23 cellular contexts compared by ENCODE assay signal in the genomic region with DNA sequence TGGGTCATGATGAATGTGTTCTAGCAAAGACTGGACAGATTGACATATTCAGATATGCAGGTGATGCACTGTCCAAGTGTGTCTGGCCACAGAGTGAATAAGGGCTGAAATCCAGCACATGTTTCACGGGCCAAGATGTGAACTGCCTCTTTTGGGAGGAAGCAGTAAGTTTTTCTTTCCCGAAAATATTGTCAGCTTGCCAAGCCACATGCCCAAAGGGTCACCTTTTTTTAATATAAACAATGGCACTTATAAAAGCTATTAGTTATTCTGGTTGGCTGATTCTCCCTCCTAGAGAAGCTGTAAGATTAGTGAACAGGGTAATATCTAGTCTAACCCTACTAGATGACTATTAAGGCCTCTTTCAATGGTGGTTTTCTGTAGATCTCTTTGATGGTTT. TPM values are rescaled to one million over a fixed set of nuclear protein-coding genes. Genes with fewer than 3 reads are reported as not detected.
"Had no signal": no experiment of that assay in that cellular context is flagged by ENCODE, and none has a peak within 500 bp of the region (broad histone marks: within the 10 kb centered on the region; RNA-seq: fewer than 3 reads in every experiment).

No MANE protein-coding gene starts in this region.

- H3K27me3 ChIP-seq: brain microvascular endothelial cell, foreskin keratinocyte, pancreas had no signal

- H3K4me3 ChIP-seq: left lung, mucosa of descending colon, pancreas, sigmoid colon, stomach had no signal

- ATAC-seq: activated CD4-positive, alpha-beta T cell treated with anti-CD3 and anti-CD28 coated beads for 36 hours; activated CD8-positive, alpha-beta memory T cell treated with anti-CD3 and anti-CD28 coated beads, Interleukin-2, amount 10 ng/mL, durations not matched to agents 7 days and 5 days; mucosa of descending colon; naive thymus-derived CD4-positive, alpha-beta T cell; stimulated activated effector memory CD8-positive, alpha-beta T cell treated with anti-CD3 and anti-CD28 coated beads, Interleukin-12 subunit alpha, Interleukin-12 subunit beta, amount 100 ng/mL, for 72 hours; upper lobe of right lung had no signal

- DNase-seq: activated CD4-positive, alpha-beta memory T cell treated with anti-CD3 and anti-CD28 coated beads, Interleukin-2, amount 10 ng/mL, durations not matched to agents 7 days and 5 days; activated CD4-positive, alpha-beta T cell treated with anti-CD3 and anti-CD28 coated beads for 36 hours; activated CD8-positive, alpha-beta memory T cell treated with anti-CD3 and anti-CD28 coated beads, Interleukin-2, amount 10 ng/mL, durations not matched to agents 7 days and 5 days; activated naive CD4-positive, alpha-beta T cell treated with Interleukin-2 at 50 U/mL for 16 hours; activated naive CD8-positive, alpha-beta T cell treated with anti-CD3 and anti-CD28 coated beads, Interleukin-2, amount 10 ng/mL, durations not matched to agents 7 days and 5 days; amygdala; cerebellar nuclear complex; dermis blood vessel endothelial cell; effector memory CD4-positive, alpha-beta T cell; mucosa of descending colon; naive thymus-derived CD4-positive, alpha-beta T cell; sigmoid colon; stimulated activated CD4-positive, alpha-beta T cell treated with anti-CD3 and anti-CD28 coated beads, Interleukin-4, amount 100 ng/mL, for 24 hours; stomach; upper lobe of right lung; WERI-Rb-1 had no signal

- H3K36me3 Mint-ChIP-seq: activated CD8-positive, alpha-beta memory T cell treated with anti-CD3 and anti-CD28 coated beads, Interleukin-2, amount 10 ng/mL, durations not matched to agents 7 days and 5 days; activated naive CD8-positive, alpha-beta T cell treated with anti-CD3 and anti-CD28 coated beads, Interleukin-2, amount 10 ng/mL, durations not matched to agents 7 days and 5 days; stimulated activated effector memory CD8-positive, alpha-beta T cell treated with anti-CD3 and anti-CD28 coated beads, Interleukin-12 subunit alpha, Interleukin-12 subunit beta, amount 100 ng/mL, for 72 hours had no signal

- H3K27ac Mint-ChIP-seq: activated CD4-positive, alpha-beta memory T cell treated with anti-CD3 and anti-CD28 coated beads, Interleukin-2, amount 10 ng/mL, durations not matched to agents 7 days and 5 days; activated CD4-positive, alpha-beta T cell treated with anti-CD3 and anti-CD28 coated beads for 36 hours; activated CD8-positive, alpha-beta memory T cell treated with anti-CD3 and anti-CD28 coated beads, Interleukin-2, amount 10 ng/mL, durations not matched to agents 7 days and 5 days; activated naive CD8-positive, alpha-beta T cell treated with anti-CD3 and anti-CD28 coated beads, Interleukin-2, amount 10 ng/mL, durations not matched to agents 7 days and 5 days; naive thymus-derived CD4-positive, alpha-beta T cell; stimulated activated effector memory CD8-positive, alpha-beta T cell treated with anti-CD3 and anti-CD28 coated beads, Interleukin-12 subunit alpha, Interleukin-12 subunit beta, amount 100 ng/mL, for 72 hours had no signal

- H3K9me3 Mint-ChIP-seq: activated CD4-positive, alpha-beta memory T cell treated with anti-CD3 and anti-CD28 coated beads, Interleukin-2, amount 10 ng/mL, durations not matched to agents 7 days and 5 days; activated naive CD8-positive, alpha-beta T cell treated with anti-CD3 and anti-CD28 coated beads, Interleukin-2, amount 10 ng/mL, durations not matched to agents 7 days and 5 days; stimulated activated effector memory CD8-positive, alpha-beta T cell treated with anti-CD3 and anti-CD28 coated beads, Interleukin-12 subunit alpha, Interleukin-12 subunit beta, amount 100 ng/mL, for 72 hours had no signal

- H3K4me1 ChIP-seq: left lung, pancreas, upper lobe of right lung had no signal

- H3K9me3 ChIP-seq: left lung, mucosa of descending colon, pancreas, sigmoid colon, stomach, upper lobe of right lung had no signal

- H3K4me3 Mint-ChIP-seq: activated CD4-positive, alpha-beta memory T cell treated with anti-CD3 and anti-CD28 coated beads, Interleukin-2, amount 10 ng/mL, durations not matched to agents 7 days and 5 days; activated CD4-positive, alpha-beta T cell treated with anti-CD3 and anti-CD28 coated beads for 36 hours; activated CD8-positive, alpha-beta memory T cell treated with anti-CD3 and anti-CD28 coated beads, Interleukin-2, amount 10 ng/mL, durations not matched to agents 7 days and 5 days; activated naive CD8-positive, alpha-beta T cell treated with anti-CD3 and anti-CD28 coated beads, Interleukin-2, amount 10 ng/mL, durations not matched to agents 7 days and 5 days; naive thymus-derived CD4-positive, alpha-beta T cell; stimulated activated effector memory CD8-positive, alpha-beta T cell treated with anti-CD3 and anti-CD28 coated beads, Interleukin-12 subunit alpha, Interleukin-12 subunit beta, amount 100 ng/mL, for 72 hours had no signal

- H3K36me3 ChIP-seq: left lung, pancreas, sigmoid colon, stomach, upper lobe of right lung, WERI-Rb-1 had no signal

- H3K4me1 Mint-ChIP-seq: activated CD4-positive, alpha-beta memory T cell treated with anti-CD3 and anti-CD28 coated beads, Interleukin-2, amount 10 ng/mL, durations not matched to agents 7 days and 5 days; activated naive CD8-positive, alpha-beta T cell treated with anti-CD3 and anti-CD28 coated beads, Interleukin-2, amount 10 ng/mL, durations not matched to agents 7 days and 5 days; naive thymus-derived CD4-positive, alpha-beta T cell; stimulated activated effector memory CD8-positive, alpha-beta T cell treated with anti-CD3 and anti-CD28 coated beads, Interleukin-12 subunit alpha, Interleukin-12 subunit beta, amount 100 ng/mL, for 72 hours had no signal

- H3K27ac ChIP-seq: foreskin keratinocyte, pancreas, sigmoid colon, SK-N-MC, WERI-Rb-1 had no signal

RNA-seq across cellular contexts. Expression of gene EDNRA, which starts 1.5 kb away (rescaled TPM):
- total RNA-seq: activated CD4-positive, alpha-beta memory T cell treated with anti-CD3 and anti-CD28 coated beads, Interleukin-2, amount 10 ng/mL, durations not matched to agents 7 days and 5 days; activated CD4-positive, alpha-beta T cell treated with anti-CD3 and anti-CD28 coated beads for 36 hours; activated CD8-positive, alpha-beta memory T cell treated with anti-CD3 and anti-CD28 coated beads, Interleukin-2, amount 10 ng/mL, durations not matched to agents 7 days and 5 days; activated naive CD8-positive, alpha-beta T cell treated with anti-CD3 and anti-CD28 coated beads, Interleukin-2, amount 10 ng/mL, durations not matched to agents 7 days and 5 days; dermis blood vessel endothelial cell; naive thymus-derived CD4-positive, alpha-beta T cell; T-helper 2 cell treated with Interferon-gamma antibody and Interleukin-4, amounts not matched to agents 100 ng/mL and 5 ng/mL, for 36 hours had no signal
